Comparison of ENCODE assay signal across 30 cellular contexts in genomic region chr3:65535260-65535659, GRCh38.
"Had no signal": no experiment of that assay in that cellular context is flagged by ENCODE, and none has a peak within 500 bp of the region (broad histone marks: within the 10 kb centered on the region; RNA-seq: fewer than 3 reads in every experiment).

No MANE protein-coding gene starts in this region.

- H3K4me1 ChIP-seq: SJCRH30 had no signal

- H3K27ac ChIP-seq: brain microvascular endothelial cell, KMS-11, SJCRH30, SK-N-MC, VCaP had no signal

- H3K36me3 ChIP-seq: brain microvascular endothelial cell, SJCRH30 had no signal

- H3K9me3 ChIP-seq: SJCRH30 had no signal

- H3K9ac ChIP-seq: KMS-11 had no signal

- H3K27me3 ChIP-seq: brain microvascular endothelial cell, SJCRH30 had no signal

- ATAC-seq: activated CD8-positive, alpha-beta memory T cell treated with anti-CD3 and anti-CD28 coated beads, Interleukin-2, amount 10 ng/mL, durations not matched to agents 7 days and 5 days; activated naive CD8-positive, alpha-beta T cell treated with anti-CD3 and anti-CD28 coated beads, Interleukin-2, amount 50 U/mL, for 24 hours had no signal

- DNase-seq: activated B cell treated with CpG ODN at 0.5 μM for 24 hours; activated CD4-positive, alpha-beta memory T cell treated with anti-CD3 and anti-CD28 coated beads for 36 hours; activated CD4-positive, alpha-beta T cell treated with anti-CD3 and anti-CD28 coated beads for 4 hours; activated CD4-positive, alpha-beta T cell treated with anti-CD3 and anti-CD28 coated beads, Interleukin-2, amount 50 U/mL, for 1 hour; activated CD4-positive, CD25-positive, alpha-beta regulatory T cell treated with anti-CD3 and anti-CD28 coated beads, Interleukin-2, amount 50 U/mL, for 72 hours; activated CD8-positive, alpha-beta memory T cell treated with anti-CD3 and anti-CD28 coated beads for 24 hours; activated CD8-positive, alpha-beta memory T cell treated with anti-CD3 and anti-CD28 coated beads, Interleukin-2, amount 10 ng/mL, durations not matched to agents 7 days and 5 days; activated CD8-positive, alpha-beta memory T cell treated with anti-CD3 and anti-CD28 coated beads, Interleukin-2, amount 50 U/mL, for 48 hours; activated effector memory CD4-positive, alpha-beta T cell treated with Interleukin-2 at 50 U/mL for 16 hours; activated naive CD4-positive, alpha-beta T cell treated with anti-CD3 and anti-CD28 coated beads, Interleukin-2, amount 10 ng/mL, durations not matched to agents 7 days and 5 days; activated naive CD8-positive, alpha-beta T cell treated with anti-CD3 and anti-CD28 coated beads, Interleukin-2, amount 50 U/mL, for 24 hours; activated T-cell treated with anti-CD3 and anti-CD28 coated beads, Interleukin-2, amount 50 U/mL, for 48 hours; anterior cingulate cortex; brain microvascular endothelial cell; central memory CD4-positive, alpha-beta T cell; NCI-H1048; NCI-H1105 treated with DMSO at 0.1 percent for 48 hours; NCI-H1436; NCI-H1930; NCI-H2081 treated with DMSO at 0.1 percent for 48 hours; NCI-H510A; NCI-H526; NCI-H748 treated with DMSO at 0.1 percent for 48 hours; NK-92 treated with Interleukin-12 subunit alpha and Interleukin-12 subunit beta, amount 100 ng/mL, for 24 hours; Right ventricle myocardium superior; SJCRH30; T1000 had no signal

- H3K4me3 ChIP-seq: SJCRH30, SK-N-MC had no signal

- H3K4me2 ChIP-seq: KMS-11 had no signal
